In the genomic region with DNA sequence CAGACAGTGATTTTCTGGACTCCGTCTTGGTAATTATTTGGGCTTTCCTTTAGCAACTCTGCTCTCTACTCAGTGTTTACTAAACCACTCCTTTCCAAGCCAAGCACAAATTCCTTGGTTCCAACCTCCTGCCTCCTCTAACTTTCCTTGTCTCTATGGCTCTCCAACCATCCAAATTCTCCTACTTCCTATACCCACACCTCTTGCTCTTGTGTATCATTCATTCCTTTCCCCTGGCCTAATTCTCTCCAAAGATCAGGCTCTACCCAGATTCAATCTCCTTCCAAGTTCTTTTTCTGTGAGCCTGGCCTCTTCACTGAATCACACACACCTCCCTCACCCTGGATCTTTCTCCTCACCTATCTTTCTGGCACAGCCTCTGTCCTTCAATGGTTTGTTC, we compare ENCODE assay signal across 8 cellular contexts. TPM values are rescaled to one million over a fixed set of nuclear protein-coding genes. Genes with fewer than 3 reads are reported as not detected.
DNase-seq lines count a peak whose midpoint lies in the region; ATAC-seq, FAIRE-seq and TF ChIP-seq lines count a peak whose summit lies in the region.

No MANE protein-coding gene starts in this region.

- in situ Hi-C loops in astrocyte of the cerebellum (cut with HindIII; ENCODE audit: low sequenced_read_pairs): no loop called here

- FAIRE-seq in H54 (lab: Jason Lieb, UNC): no peak

- no peaks in the 10 kb centered on the region for H3K27me3 Mint-ChIP-seq in naive B cell

- H3K9ac ChIP-seq in HUES6 (ENCODE audit: low read length): no peak overlapping the region

- no peaks in the 10 kb centered on the region for H3K27me3 ChIP-seq in BE2C
- H3K27me3 ChIP-seq in HUES6 (ENCODE audit: control insufficient read depth, insufficient read depth, low read length): no peaks in the 10 kb centered on the region

- TF ChIP-seq CTCF in BE2C (IDR thresholded peaks at IDR 0.05; ENCODE audit: low read depth, low read length): no peak
- TF ChIP-seq CTCF in astrocyte of the cerebellum (IDR thresholded peaks at IDR 0.05; ENCODE audit: low read depth, low read length, missing control alignments): no peak

- ATAC-seq in naive B cell (ENCODE audit: low read depth in 2 of 2) (no peak), GM18505 (IDR thresholded peaks at IDR 0.05; ENCODE audit: unreplicated experiment) (no peak)

- peak overlapping the region; percentile 33 to 99 (median 91) for H3K4me3 Mint-ChIP-seq in naive B cell

- H3K27ac Mint-ChIP-seq in naive B cell: peak overlapping the region; percentile 1 to 96 (median 83)

- H3K4me1 ChIP-seq in BE2C (no peaks in the 10 kb centered on the region), HUES6 (ENCODE audit: control insufficient read depth, insufficient read depth, low read length) (peaks cover 3% of the 10 kb centered on the region; the same call in 1 of the 2 replicates)

- peaks cover 11% of the 10 kb centered on the region for H3K36me3 ChIP-seq in BE2C
- peaks cover 36% of the 10 kb centered on the region for H3K36me3 ChIP-seq in HUES6 (ENCODE audit: control insufficient read depth, insufficient read depth, low read length)

- DNase-seq in BE2C: no peak
- DNase-seq in astrocyte of the cerebellum (ENCODE audit: low read depth): no peak
- no peak for DNase-seq in naive B cell
- DNase-seq in H54 (ENCODE audit: insufficient read length, low spot score): no peak
- DNase-seq in NAMALWA (ENCODE audit: low spot score): no peak
- DNase-seq in Kasumi-1 (lab: John Stamatoyannopoulos, UW): no peak

- H3K9me3 Mint-ChIP-seq in naive B cell: no peaks in the 10 kb centered on the region

- TF ChIP-seq POLR2A in H54 (IDR thresholded peaks at IDR 0.05; ENCODE audit: low read depth, low read length) (no peak), GM18505 (IDR thresholded peaks at IDR 0.05; ENCODE audit: borderline replicate concordance, extremely low read depth, insufficient read depth, insufficient read length) (no peak)

- no peaks in the 10 kb centered on the region for H3K9me3 ChIP-seq in BE2C
- H3K9me3 ChIP-seq in HUES6 (ENCODE audit: control insufficient read depth, insufficient read depth, low read depth, low read length): no peaks in the 10 kb centered on the region

- no peak overlapping the region for H3K27ac ChIP-seq in HUES6 (ENCODE audit: low read depth, low read length)

- H3K36me3 Mint-ChIP-seq in naive B cell: no peaks in the 10 kb centered on the region

- H3K4me1 Mint-ChIP-seq in naive B cell: peaks cover 37 to 48% (median 47%) of the 10 kb centered on the region in 3 donors

- H3K4me3 ChIP-seq in BE2C (ENCODE audit: low read depth, low read length): peak overlapping the region; percentile 80
- peak overlapping the region; percentile 96 for H3K4me3 ChIP-seq in HUES6 (ENCODE audit: low read depth, low read length)
- H3K4me3 ChIP-seq in astrocyte of the cerebellum (ENCODE audit: low read depth, low read length): peak overlapping the region; percentile 62

RNA-seq across cellular contexts. Expression of a gene that starts 1.1 kb away (rescaled TPM):
- 55.3 TPM for polyA plus RNA-seq in BE2C (2012; ENCODE audit: insufficient read depth, insufficient read length, low read depth)
- polyA plus RNA-seq in naive B cell (ENCODE audit: low read depth in 6 of 6): 1 to 10 TPM in 5 of 6 donors, not detected in 1; 1.2 to 2.7 (median 1.9) TPM

RNA-seq across cellular contexts. Expression of a gene that starts 8.3 kb away (rescaled TPM):
- 2.2 TPM for polyA plus RNA-seq in BE2C (2012; ENCODE audit: insufficient read depth, insufficient read length, low read depth)
- 100 to 1,000 TPM; 117 to 177 (median 155) TPM for polyA plus RNA-seq in naive B cell (ENCODE audit: low read depth in 6 of 6)

RNA-seq across cellular contexts. Expression of a gene that starts 12.8 kb away (rescaled TPM):
- polyA plus RNA-seq in BE2C (2012; ENCODE audit: insufficient read depth, insufficient read length, low read depth): 123 TPM
- 100 to 1,000 TPM; 103 to 131 (median 107) TPM for polyA plus RNA-seq in naive B cell (ENCODE audit: low read depth in 6 of 6)

RNA-seq across cellular contexts. Expression of a gene that starts 20.6 kb away (rescaled TPM):
- polyA plus RNA-seq in BE2C (2012; ENCODE audit: insufficient read depth, insufficient read length, low read depth): 805 TPM
- polyA plus RNA-seq in naive B cell (ENCODE audit: low read depth in 6 of 6): 100 to 1,000 TPM; 195 to 802 (median 516) TPM

RNA-seq across cellular contexts. Expression of a gene that starts 24.0 kb away (rescaled TPM):
- 1.7 TPM for polyA plus RNA-seq in BE2C (2012; ENCODE audit: insufficient read depth, insufficient read length, low read depth)
- polyA plus RNA-seq in naive B cell (ENCODE audit: low read depth in 6 of 6): 10 to 100 TPM in 2 of 6 donors, 1 to 10 TPM in 4; 3.3 to 13.2 (median 8.3) TPM
